In the genomic region with DNA sequence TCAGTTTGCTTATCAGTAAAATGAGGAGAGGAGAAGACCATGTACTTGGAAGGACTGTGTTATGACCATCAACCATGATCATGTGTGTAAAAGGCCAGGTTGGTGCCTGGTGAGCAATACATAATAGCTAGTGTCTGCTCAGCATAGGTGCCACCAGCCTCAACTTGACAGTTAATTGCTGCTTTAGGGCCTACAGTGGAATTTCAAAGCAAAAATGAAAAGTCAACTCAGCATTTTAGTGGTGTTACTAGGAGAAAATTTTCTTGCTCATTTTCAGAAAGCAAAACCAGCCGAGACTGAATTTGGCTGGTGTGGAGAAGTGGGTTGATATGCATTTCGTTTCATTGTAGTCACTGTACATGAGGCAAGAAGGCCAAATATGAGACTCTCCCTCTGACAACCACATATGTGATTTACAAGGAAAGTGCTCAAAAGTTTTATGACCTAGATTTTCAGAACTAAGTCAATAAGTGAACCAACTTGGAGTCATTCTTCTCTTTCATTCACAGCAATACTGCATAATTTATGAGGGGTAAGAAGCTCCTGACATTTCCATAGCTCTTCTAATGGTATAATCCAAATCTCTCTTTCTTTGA, we compare ENCODE assay signal across 22 cellular contexts. TPM values are rescaled to one million over a fixed set of nuclear protein-coding genes. Genes with fewer than 3 reads are reported as not detected.
DNase-seq lines count a peak whose midpoint lies in the region; ATAC-seq, FAIRE-seq and TF ChIP-seq lines count a peak whose summit lies in the region.
"Had no signal": no experiment of that assay in that cellular context is flagged by ENCODE, and none has a peak within 500 bp of the region (broad histone marks: within the 10 kb centered on the region; RNA-seq: fewer than 3 reads in every experiment).

No MANE protein-coding gene starts in this region.

- H3K9me1 ChIP-seq in K562 (ENCODE audit: control insufficient read depth, insufficient read depth, low read length), result no peaks in the 10 kb centered on the region

- H3K4me2 ChIP-seq in K562 (ENCODE audit: insufficient read depth, low read length), result no peak overlapping the region

- POLR2A ChIA-PET in K562 (lab: Yijun Ruan, JAX), result interaction anchor here (0.8 kb wide), 1 partner anchor 16 kb away, joined by 3 read pairs; no protein-coding TSS in a partner anchor

- ATAC-seq in K562 (no peak), natural killer cell (no peak), right cardiac atrium (no peak)
- ATAC-seq: left cardiac atrium had no signal

- intact Hi-C loops in activated CD4-positive, alpha-beta T cell treated with anti-CD3 and anti-CD28 coated beads, Interleukin-2, amount 10 ng/mL, durations not matched to agents 24 days and 14 days (cut with micrococcal nuclease), result no loop called here
- intact Hi-C loops in K562 (cut with micrococcal nuclease) (no loop called here), natural killer cell (cut with micrococcal nuclease) (no loop called here), right cardiac atrium (cut with DNase I) (no loop called here)

- H3K9me3 ChIP-seq in K562 (replicated peaks; ENCODE audit: control insufficient read depth, insufficient read depth, low read depth, low read length), result no peaks in the 10 kb centered on the region
- no peaks in the 10 kb centered on the region for H3K9me3 ChIP-seq in right cardiac atrium (ENCODE audit: control insufficient read depth, low read length)
- H3K9me3 ChIP-seq: ascending aorta had no signal

- TF ChIP-seq CTCF in K562 (IDR thresholded peaks at IDR 0.05 in 2 of 3, conservative IDR thresholded peaks at IDR 0.05 in 1 of 3; ENCODE audit: insufficient read depth in 2 of 3, low read depth in 1 of 3, low read length in 3 of 3), result no peak
- no peak for TF ChIP-seq CTCF in natural killer cell (IDR thresholded peaks at IDR 0.05)

- peaks cover 10% of the 10 kb centered on the region for H3K4me1 Mint-ChIP-seq in activated CD4-positive, alpha-beta T cell treated with anti-CD3 and anti-CD28 coated beads, Interleukin-2, amount 10 ng/mL, durations not matched to agents 24 days and 14 days
- peaks cover 15 to 17% of the 10 kb centered on the region in 2 donors for H3K4me1 Mint-ChIP-seq in natural killer cell

- peaks cover 38% of the 10 kb centered on the region for H3K36me3 Mint-ChIP-seq in activated CD4-positive, alpha-beta T cell treated with anti-CD3 and anti-CD28 coated beads, Interleukin-2, amount 10 ng/mL, durations not matched to agents 24 days and 14 days (ENCODE audit: low read depth)
- H3K36me3 Mint-ChIP-seq in natural killer cell, result peaks cover 8% of the 10 kb centered on the region

- H3K27ac ChIP-seq in K562 (ENCODE audit: extremely low read depth, low read depth, low read length) (no peak overlapping the region), right cardiac atrium (ENCODE audit: low read length) (no peak overlapping the region)
- H3K27ac ChIP-seq: ascending aorta had no signal

- no peak for TF ChIP-seq POLR2A in K562 (conservative IDR thresholded peaks at IDR 0.05)

- no peaks in the 10 kb centered on the region for H3K79me2 ChIP-seq in K562 (ENCODE audit: control insufficient read depth, insufficient read depth, low read length)

- no peaks in the 10 kb centered on the region for H3K4me1 ChIP-seq in K562 (replicated peaks in 1 of 2; ENCODE audit: control insufficient read depth in 2 of 2, insufficient read depth in 2 of 2, low read length in 2 of 2)
- H3K4me1 ChIP-seq in right cardiac atrium (ENCODE audit: control insufficient read depth, insufficient read depth, low read length), result no peaks in the 10 kb centered on the region
- H3K4me1 ChIP-seq: ascending aorta had no signal

- no peaks in the 10 kb centered on the region for H3K27me3 ChIP-seq in K562 (ENCODE audit: control insufficient read depth in 2 of 2, insufficient read depth in 2 of 2, low read length in 2 of 2)
- H3K27me3 ChIP-seq in right cardiac atrium (ENCODE audit: control insufficient read depth, insufficient read depth), result no peaks in the 10 kb centered on the region
- H3K27me3 ChIP-seq: ascending aorta had no signal

- no peak overlapping the region for H3K4me3 ChIP-seq in K562
- H3K4me3 ChIP-seq in right cardiac atrium (ENCODE audit: low read length), result no peak overlapping the region
- H3K4me3 ChIP-seq: ascending aorta had no signal

- no peak for FAIRE-seq in K562 (lab: Jason Lieb, UNC)
- FAIRE-seq: A204.1, GM12891, GM19239 had no signal

- no peak overlapping the region for H2AFZ ChIP-seq in K562 (ENCODE audit: low read depth, low read length)

- H3K27ac Mint-ChIP-seq in activated CD4-positive, alpha-beta T cell treated with anti-CD3 and anti-CD28 coated beads, Interleukin-2, amount 10 ng/mL, durations not matched to agents 24 days and 14 days, result peak overlapping the region; percentile 5
- peak overlapping the region; percentile 18 to 60 for H3K27ac Mint-ChIP-seq in natural killer cell

- H3K9me3 Mint-ChIP-seq in activated CD4-positive, alpha-beta T cell treated with anti-CD3 and anti-CD28 coated beads, Interleukin-2, amount 10 ng/mL, durations not matched to agents 24 days and 14 days, result no peaks in the 10 kb centered on the region
- H3K9me3 Mint-ChIP-seq in natural killer cell, result no peaks in the 10 kb centered on the region

- CTCF ChIA-PET in K562 (lab: Yijun Ruan, JAX; ENCODE audit: low intra/inter-chr PET ratio), result interaction anchor here (0.6 kb wide), 1 partner anchor 14 kb away, joined by 3 read pairs; no protein-coding TSS in a partner anchor

- DNase-seq in activated CD4-positive, alpha-beta T cell treated with anti-CD3 and anti-CD28 coated beads, Interleukin-2, amount 10 ng/mL, durations not matched to agents 24 days and 14 days, result no peak
- no peak for DNase-seq in activated CD4-positive, alpha-beta T cell treated with anti-CD3 and anti-CD28 coated beads for 1 hour
- peak; percentile 35 for DNase-seq in GM04503 (ENCODE audit: low read depth)
- DNase-seq in K562 (ENCODE audit: extremely low read depth in 1 of 4, low spot score in 3 of 4), result no peak
- DNase-seq in natural killer cell, result no peak
- no peak for DNase-seq in NAMALWA (ENCODE audit: low spot score)
- DNase-seq in right cardiac atrium, result no peak
- DNase-seq in 8988T, result no peak
- DNase-seq: activated naive CD4-positive, alpha-beta T cell; C1 segment of cervical spinal cord; DMS 273 treated with DMSO at 0.1 percent for 48 hours; GDM1; left cardiac atrium; midbrain; MV-4-11; NCI-H1694 treated with DMSO at 0.1 percent for 48 hours; NCI-H69; substantia nigra had no signal

- in situ Hi-C loops in K562 (cut with MboI), result no loop called here

- no TSS peak for BruUV-seq in K562 (replicated peaks; lab: Mats Ljungman, UMichigan)

- no peak for TF ChIP-seq EP300 in K562 (IDR thresholded peaks at IDR 0.05; ENCODE audit: low read length)

- H3K4me3 Mint-ChIP-seq in activated CD4-positive, alpha-beta T cell treated with anti-CD3 and anti-CD28 coated beads, Interleukin-2, amount 10 ng/mL, durations not matched to agents 24 days and 14 days, result no peak overlapping the region
- H3K4me3 Mint-ChIP-seq in natural killer cell, result no peak overlapping the region

- no peaks in the 10 kb centered on the region for H3K27me3 Mint-ChIP-seq in activated CD4-positive, alpha-beta T cell treated with anti-CD3 and anti-CD28 coated beads, Interleukin-2, amount 10 ng/mL, durations not matched to agents 24 days and 14 days
- H3K27me3 Mint-ChIP-seq in natural killer cell (ENCODE audit: low read depth in 2 of 2), result no peaks in the 10 kb centered on the region

- no peak overlapping the region for H3K9ac ChIP-seq in K562 (ENCODE audit: insufficient read depth in 1 of 2, low read depth in 2 of 2, low read length in 2 of 2)

- no peaks in the 10 kb centered on the region for H4K20me1 ChIP-seq in K562 (replicated peaks; ENCODE audit: control insufficient read depth, insufficient read depth, low read length)

- WGBS in K562 (ENCODE audit: insufficient coverage, low coverage, missing lambda C conversion rate), result 79% methylated on average over 2 of the region's 2 CpGs
- WGBS in right cardiac atrium, result 79% methylated on average over 2 of the region's 2 CpGs

- TF ChIP-seq RAD21 in K562 (CRISPR knock-in tag; conservative IDR thresholded peaks at IDR 0.05 in 1 of 2, IDR thresholded peaks at IDR 0.05 in 1 of 2), result no peak

- peaks cover 42% of the 10 kb centered on the region for H3K36me3 ChIP-seq in K562 (ENCODE audit: control insufficient read depth, insufficient read depth, low read length)

TF ChIP-seq in K562, 482 proteins besides CTCF, POLR2A, EP300 and RAD21 (continues in another document):
- TF ChIP-seq C11orf30 (IDR thresholded peaks at IDR 0.05; ENCODE audit: low read depth), result peak; percentile 78
- TF ChIP-seq MAFG (tag; conservative IDR thresholded peaks at IDR 0.05), result 0 out of 2 replicates have a peak, but pooled peaks have one; percentile 25
- peak; percentile 44; the same call in 1 of the 2 replicates for TF ChIP-seq MAFF (IDR thresholded peaks at IDR 0.05; ENCODE audit: low read length)

RNA-seq across cellular contexts. Expression of a gene that starts 53.9 kb away (rescaled TPM):
- 18.7 and 20.2 TPM in 2 replicates for total RNA-seq in activated CD4-positive, alpha-beta T cell treated with anti-CD3 and anti-CD28 coated beads, Interleukin-2, amount 10 ng/mL, durations not matched to agents 24 days and 14 days
- 14.7 and 22.3 TPM in 2 replicates for total RNA-seq in K562 (2011; cell fraction: chromatin; rRNA removed; ENCODE audit: low replicate concordance)
- 15.7 and 17.9 TPM in 2 replicates for total RNA-seq in K562 (2011; cell fraction: nucleolus; rRNA removed)
- 15.3 and 18.4 TPM in 2 replicates for total RNA-seq in K562 (2011; cell fraction: nucleoplasm; rRNA removed)
- total RNA-seq in K562 (2014; rRNA removed) (27.7 and 37.2 TPM in 2 replicates), K562 (2014; rRNA removed; fragmentation: Illumina TruSeq; extraction: Trizol) (19.6 and 20.2 TPM in 2 replicates), K562 (2015; rRNA removed; fragmentation: Illumina TruSeq; extraction: Trizol) (23.6 and 26.9 TPM in 2 replicates), K562 (2021) (24.8 and 25.3 TPM in 2 replicates), natural killer cell (1 to 10 TPM; 5.0 to 9.1 (median 5.3) TPM), right cardiac atrium (10 to 100 TPM; 16.7 to 20.1 (median 18.4) TPM)
- polyA plus RNA-seq in K562 (2011; rRNA removed) (21.4 and 36.7 TPM in 2 replicates), K562 (2014; fragmentation: Illumina TruSeq; extraction: Trizol) (36.2 and 43.1 TPM in 2 replicates), K562 (2014; fragmentation: Nextera tagmentation; extraction: Ambion mirVana) (10 to 100 TPM; 64.0 to 74.0 TPM), K562 (2014; rRNA removed) (31.8 and 38.0 TPM in 2 replicates), right cardiac atrium (17.8 TPM)
- 26.9 and 54.6 TPM in 2 replicates for polyA plus RNA-seq in K562 (2011; cell fraction: cytosol; rRNA removed)
- 11.2 and 17.7 TPM in 2 replicates for polyA plus RNA-seq in K562 (2011; cell fraction: nucleus; rRNA removed)
- 21.4 and 25.4 TPM in 2 replicates for polyA plus RNA-seq in K562 (2012)
- polyA minus RNA-seq in K562 (2011; rRNA and poly(A)+ RNA removed), result 12.8 and 26.0 TPM in 2 replicates
- polyA minus RNA-seq in K562 (2011; cell fraction: cytosol; rRNA and poly(A)+ RNA removed), result 8.5 and 12.9 TPM in 2 replicates
- 4.0 and 4.1 TPM in 2 replicates for polyA minus RNA-seq in K562 (2011; cell fraction: nucleus; rRNA and poly(A)+ RNA removed)
